Comparison of ENCODE assay signal across 7 cellular contexts in genomic region chr5:179732918-179733763, GRCh38. TPM values are rescaled to one million over a fixed set of nuclear protein-coding genes. Genes with fewer than 3 reads are reported as not detected.
DNase-seq lines count a peak whose midpoint lies in the region; ATAC-seq and TF ChIP-seq lines count a peak whose summit lies in the region.

No MANE protein-coding gene starts in this region.

- no peaks in the 10 kb centered on the region for H3K27me3 Mint-ChIP-seq in mesothelial cell of epicardium (ENCODE audit: low read depth)

- peak overlapping the region; percentile 97 for H3K9ac ChIP-seq in endocrine pancreas (ENCODE audit: control insufficient read depth, insufficient read depth, low read length)

- H3K36me3 Mint-ChIP-seq in mesothelial cell of epicardium = peaks cover 20% of the 10 kb centered on the region

- peak overlapping the region; percentile 99 for H3K27ac Mint-ChIP-seq in mesothelial cell of epicardium

- peak; percentile 39 for DNase-seq in GM06990 (ENCODE audit: extremely low read depth, insufficient read length)
- peak; percentile 34 for DNase-seq in HuH-7.5 (ENCODE audit: low spot score)
- peak; percentile 14 for DNase-seq in activated CD4-positive, alpha-beta T cell treated with anti-CD3 and anti-CD28 coated beads for 1 hour
- DNase-seq in mesothelial cell of epicardium (ENCODE audit: low spot score in 2 of 2, unreplicated experiment in 2 of 2) = peak in 1 of 2 experiments; percentile 67
- DNase-seq in stimulated activated naive CD8-positive, alpha-beta T cell treated with anti-CD3 and anti-CD28 coated beads, Interleukin-15, Interleukin-2, amounts not matched to agents 100 U/mL and 50 U/mL, for 24 hours = peak; percentile 48

- H3K27me3 ChIP-seq in GM06990 (replicated peaks; ENCODE audit: control insufficient read depth, insufficient read depth, low read length) (no peaks in the 10 kb centered on the region), endocrine pancreas (ENCODE audit: control insufficient read depth, insufficient read depth, low read length) (no peaks in the 10 kb centered on the region)

- H3K4me1 ChIP-seq in endocrine pancreas (ENCODE audit: control insufficient read depth, insufficient read depth, low read length) = no peaks in the 10 kb centered on the region

- ATAC-seq in GM21717 (IDR thresholded peaks at IDR 0.05; ENCODE audit: unreplicated experiment) = peak; percentile 25
- peak; percentile 38 for ATAC-seq in stimulated activated naive CD8-positive, alpha-beta T cell treated with anti-CD3 and anti-CD28 coated beads, Interleukin-15, Interleukin-2, amounts not matched to agents 100 U/mL and 50 U/mL, for 24 hours

- H3K9me3 ChIP-seq in endocrine pancreas (ENCODE audit: control insufficient read depth, low read length) = no peaks in the 10 kb centered on the region

- peaks cover 5% of the 10 kb centered on the region for H3K36me3 ChIP-seq in GM06990 (ENCODE audit: control insufficient read depth, insufficient read depth, low read length)
- peaks cover 3% of the 10 kb centered on the region for H3K36me3 ChIP-seq in endocrine pancreas (ENCODE audit: control insufficient read depth, insufficient read depth, low read length)

- no peaks in the 10 kb centered on the region for H3K9me3 Mint-ChIP-seq in mesothelial cell of epicardium

- peak overlapping the region; percentile 98 for H3K4me3 Mint-ChIP-seq in mesothelial cell of epicardium

- no peak for TF ChIP-seq CTCF in GM06990 (IDR thresholded peaks at IDR 0.05; ENCODE audit: insufficient read depth, low read length, poor library complexity, severe bottlenecking)
- no peak for TF ChIP-seq CTCF in mesothelial cell of epicardium (IDR thresholded peaks at IDR 0.05; ENCODE audit: unreplicated experiment)

- peaks cover 35% of the 10 kb centered on the region for H3K4me1 Mint-ChIP-seq in mesothelial cell of epicardium

- peak overlapping the region; percentile 76 for H3K4me3 ChIP-seq in GM06990 (replicated peaks; ENCODE audit: low read depth, low read length)
- peak overlapping the region; percentile 93 for H3K4me3 ChIP-seq in endocrine pancreas (ENCODE audit: control insufficient read depth, insufficient read depth, low read length)

RNA-seq across cellular contexts. Expression of gene MAML1, which starts 0.5 kb away (rescaled TPM):
- total RNA-seq in mesothelial cell of epicardium = 47.6 to 50.6 TPM (median 49.6 TPM) in 3 replicates

RNA-seq across cellular contexts. Expression of gene CANX, which starts 34.4 kb away (rescaled TPM):
- 487 to 514 TPM (median 500 TPM) in 3 replicates for total RNA-seq in mesothelial cell of epicardium

RNA-seq across cellular contexts. Expression of gene CBY3, which starts 52.3 kb away (rescaled TPM):
- 0.47 TPM in 1 of 3 replicates, not detected in the others for total RNA-seq in mesothelial cell of epicardium
